ENCODE assay signal across 1 cellular context in genomic region chr2:231780123-231780908, GRCh38.
TF ChIP-seq lines count a peak whose summit lies in the region.

No MANE protein-coding gene starts in this region.

TF ChIP-seq in HepG2, 621 proteins besides CTCF, POLR2A, EP300 and RAD21 (continued from another document):
- TF ChIP-seq, protein P1, sequence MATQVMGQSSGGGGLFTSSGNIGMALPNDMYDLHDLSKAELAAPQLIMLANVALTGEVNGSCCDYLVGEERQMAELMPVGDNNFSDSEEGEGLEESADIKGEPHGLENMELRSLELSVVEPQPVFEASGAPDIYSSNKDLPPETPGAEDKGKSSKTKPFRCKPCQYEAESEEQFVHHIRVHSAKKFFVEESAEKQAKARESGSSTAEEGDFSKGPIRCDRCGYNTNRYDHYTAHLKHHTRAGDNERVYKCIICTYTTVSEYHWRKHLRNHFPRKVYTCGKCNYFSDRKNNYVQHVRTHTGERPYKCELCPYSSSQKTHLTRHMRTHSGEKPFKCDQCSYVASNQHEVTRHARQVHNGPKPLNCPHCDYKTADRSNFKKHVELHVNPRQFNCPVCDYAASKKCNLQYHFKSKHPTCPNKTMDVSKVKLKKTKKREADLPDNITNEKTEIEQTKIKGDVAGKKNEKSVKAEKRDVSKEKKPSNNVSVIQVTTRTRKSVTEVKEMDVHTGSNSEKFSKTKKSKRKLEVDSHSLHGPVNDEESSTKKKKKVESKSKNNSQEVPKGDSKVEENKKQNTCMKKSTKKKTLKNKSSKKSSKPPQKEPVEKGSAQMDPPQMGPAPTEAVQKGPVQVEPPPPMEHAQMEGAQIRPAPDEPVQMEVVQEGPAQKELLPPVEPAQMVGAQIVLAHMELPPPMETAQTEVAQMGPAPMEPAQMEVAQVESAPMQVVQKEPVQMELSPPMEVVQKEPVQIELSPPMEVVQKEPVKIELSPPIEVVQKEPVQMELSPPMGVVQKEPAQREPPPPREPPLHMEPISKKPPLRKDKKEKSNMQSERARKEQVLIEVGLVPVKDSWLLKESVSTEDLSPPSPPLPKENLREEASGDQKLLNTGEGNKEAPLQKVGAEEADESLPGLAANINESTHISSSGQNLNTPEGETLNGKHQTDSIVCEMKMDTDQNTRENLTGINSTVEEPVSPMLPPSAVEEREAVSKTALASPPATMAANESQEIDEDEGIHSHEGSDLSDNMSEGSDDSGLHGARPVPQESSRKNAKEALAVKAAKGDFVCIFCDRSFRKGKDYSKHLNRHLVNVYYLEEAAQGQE (IDR thresholded peaks at IDR 0.05; ENCODE audit: borderline replicate concordance in 1 of 2, low read depth in 1 of 2, low read length in 2 of 2): peak; percentile 95 to 96
- TF ChIP-seq PHF5A (CRISPR knock-in tag; IDR thresholded peaks at IDR 0.05; ENCODE audit: low read depth, unreplicated experiment): peak; percentile 32
- peak; percentile 63; the same call in 1 of the 2 replicates for TF ChIP-seq SALL1 (CRISPR knock-in tag; IDR thresholded peaks at IDR 0.05)
- TF ChIP-seq ZC3H4 (CRISPR knock-in tag; IDR thresholded peaks at IDR 0.05; ENCODE audit: borderline replicate concordance): no peak
- no peak for TF ChIP-seq TCF7 (IDR thresholded peaks at IDR 0.05; ENCODE audit: low read depth)
- peak; percentile 80; the same call in 1 of the 2 replicates for TF ChIP-seq KMT2A (CRISPR knock-in tag; IDR thresholded peaks at IDR 0.05)
- peak; percentile 58; the same call in 1 of the 2 replicates for TF ChIP-seq ZBTB26 (CRISPR knock-in tag; IDR thresholded peaks at IDR 0.05; ENCODE audit: borderline replicate concordance)
- TF ChIP-seq, protein P2, sequence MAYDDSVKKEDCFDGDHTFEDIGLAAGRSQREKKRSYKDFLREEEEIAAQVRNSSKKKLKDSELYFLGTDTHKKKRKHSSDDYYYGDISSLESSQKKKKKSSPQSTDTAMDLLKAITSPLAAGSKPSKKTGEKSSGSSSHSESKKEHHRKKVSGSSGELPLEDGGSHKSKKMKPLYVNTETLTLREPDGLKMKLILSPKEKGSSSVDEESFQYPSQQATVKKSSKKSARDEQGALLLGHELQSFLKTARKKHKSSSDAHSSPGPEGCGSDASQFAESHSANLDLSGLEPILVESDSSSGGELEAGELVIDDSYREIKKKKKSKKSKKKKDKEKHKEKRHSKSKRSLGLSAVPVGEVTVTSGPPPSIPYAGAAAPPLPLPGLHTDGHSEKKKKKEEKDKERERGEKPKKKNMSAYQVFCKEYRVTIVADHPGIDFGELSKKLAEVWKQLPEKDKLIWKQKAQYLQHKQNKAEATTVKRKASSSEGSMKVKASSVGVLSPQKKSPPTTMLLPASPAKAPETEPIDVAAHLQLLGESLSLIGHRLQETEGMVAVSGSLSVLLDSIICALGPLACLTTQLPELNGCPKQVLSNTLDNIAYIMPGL (CRISPR knock-in tag; IDR thresholded peaks at IDR 0.05; ENCODE audit: borderline replicate concordance in 1 of 2, low read depth in 1 of 2): 0 out of 4 replicates have a peak, but pooled peaks of 1 of the 2 experiments have one; percentile 39
- TF ChIP-seq EEA1 (CRISPR knock-in tag; IDR thresholded peaks at IDR 0.05; ENCODE audit: borderline replicate concordance): no peak
- no peak for TF ChIP-seq ZNF17 (CRISPR knock-in tag; IDR thresholded peaks at IDR 0.05)
- TF ChIP-seq ZNF276 (CRISPR knock-in tag; IDR thresholded peaks at IDR 0.05; ENCODE audit: low read depth): no peak
- TF ChIP-seq SIN3A (IDR thresholded peaks at IDR 0.05; ENCODE audit: borderline replicate concordance, low read depth, low read length): peak; percentile 90
- TF ChIP-seq PHF21A (CRISPR knock-in tag; IDR thresholded peaks at IDR 0.05): no peak
- TF ChIP-seq SSRP1 (CRISPR knock-in tag; IDR thresholded peaks at IDR 0.05): no peak
- TF ChIP-seq, protein P3, sequence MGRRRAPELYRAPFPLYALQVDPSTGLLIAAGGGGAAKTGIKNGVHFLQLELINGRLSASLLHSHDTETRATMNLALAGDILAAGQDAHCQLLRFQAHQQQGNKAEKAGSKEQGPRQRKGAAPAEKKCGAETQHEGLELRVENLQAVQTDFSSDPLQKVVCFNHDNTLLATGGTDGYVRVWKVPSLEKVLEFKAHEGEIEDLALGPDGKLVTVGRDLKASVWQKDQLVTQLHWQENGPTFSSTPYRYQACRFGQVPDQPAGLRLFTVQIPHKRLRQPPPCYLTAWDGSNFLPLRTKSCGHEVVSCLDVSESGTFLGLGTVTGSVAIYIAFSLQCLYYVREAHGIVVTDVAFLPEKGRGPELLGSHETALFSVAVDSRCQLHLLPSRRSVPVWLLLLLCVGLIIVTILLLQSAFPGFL (CRISPR knock-in tag; IDR thresholded peaks at IDR 0.05): no peak
- no peak for TF ChIP-seq PPARG (CRISPR knock-in tag; conservative IDR thresholded peaks at IDR 0.05)
- TF ChIP-seq HDAC1 (CRISPR knock-in tag; IDR thresholded peaks at IDR 0.05): 0 out of 2 replicates have a peak, but pooled peaks have one; percentile 51
